22 cellular contexts compared by ENCODE assay signal in genomic region chr17:28969706-28970393, GRCh38. TPM values are rescaled to one million over a fixed set of nuclear protein-coding genes. Genes with fewer than 3 reads are reported as not detected.
"Had no signal": no experiment of that assay in that cellular context is flagged by ENCODE, and none has a peak within 500 bp of the region (broad histone marks: within the 10 kb centered on the region; RNA-seq: fewer than 3 reads in every experiment).

No MANE protein-coding gene starts in this region.

- H3K27me3 ChIP-seq: vagina had no signal

- H3K4me3 ChIP-seq: coronary artery, left lung, skin epidermis, transverse colon, vagina had no signal

- H3K4me3 Mint-ChIP-seq: activated B cell treated with CpG ODN at 0.5 μM for 24 hours; activated CD4-positive, alpha-beta memory T cell treated with anti-CD3 and anti-CD28 coated beads for 36 hours; activated naive CD8-positive, alpha-beta T cell treated with anti-CD3 and anti-CD28 coated beads, Interleukin-2, amount 10 ng/mL, durations not matched to agents 7 days and 5 days; central memory CD8-positive, alpha-beta T cell; nephron progenitor cell; stimulated activated naive CD8-positive, alpha-beta T cell treated with anti-CD3 and anti-CD28 coated beads, Interleukin-15, Interleukin-2, amounts not matched to agents 100 ng/mL and 50 ng/mL, for 24 hours; T-helper 2 cell treated with Interferon-gamma antibody and Interleukin-4, amounts not matched to agents 5 μg/mL and 100 μg/mL, for 36 hours had no signal

- H3K27ac ChIP-seq: coronary artery, left lung, skin epidermis, transverse colon, vagina had no signal

- H3K9me3 ChIP-seq: left lung, transverse colon, vagina had no signal

- FAIRE-seq: frontal cortex, kidney had no signal

- H3K4me1 ChIP-seq: transverse colon had no signal

- H3K9me3 Mint-ChIP-seq: activated B cell treated with CpG ODN at 0.5 μM for 24 hours; activated CD4-positive, alpha-beta memory T cell treated with anti-CD3 and anti-CD28 coated beads for 36 hours; activated naive CD8-positive, alpha-beta T cell treated with anti-CD3 and anti-CD28 coated beads, Interleukin-2, amount 10 ng/mL, durations not matched to agents 7 days and 5 days; central memory CD8-positive, alpha-beta T cell; nephron progenitor cell; stimulated activated naive CD8-positive, alpha-beta T cell treated with anti-CD3 and anti-CD28 coated beads, Interleukin-15, Interleukin-2, amounts not matched to agents 100 ng/mL and 50 ng/mL, for 24 hours; T-helper 2 cell treated with Interferon-gamma antibody and Interleukin-4, amounts not matched to agents 5 μg/mL and 100 μg/mL, for 36 hours had no signal

- ATAC-seq: left lung had no signal

- DNase-seq: activated B cell treated with CpG ODN at 0.5 μM for 24 hours; activated CD4-positive, alpha-beta memory T cell treated with anti-CD3 and anti-CD28 coated beads for 36 hours; activated CD4-positive, alpha-beta T cell treated with anti-CD3 and anti-CD28 coated beads for 4 hours; activated naive CD4-positive, alpha-beta T cell; activated naive CD8-positive, alpha-beta T cell treated with anti-CD3 and anti-CD28 coated beads, Interleukin-2, amount 10 ng/mL, durations not matched to agents 7 days and 5 days; activated T-cell treated with anti-CD3 and anti-CD28 coated beads for 4 hours; head of caudate nucleus; kidney; left lung; midbrain; nephron progenitor cell; occipital lobe; transverse colon had no signal

- H3K27ac Mint-ChIP-seq: activated B cell treated with CpG ODN at 0.5 μM for 24 hours; activated CD4-positive, alpha-beta memory T cell treated with anti-CD3 and anti-CD28 coated beads for 36 hours; activated naive CD8-positive, alpha-beta T cell treated with anti-CD3 and anti-CD28 coated beads, Interleukin-2, amount 10 ng/mL, durations not matched to agents 7 days and 5 days; nephron progenitor cell; progenitor cell of endocrine pancreas; stimulated activated naive CD8-positive, alpha-beta T cell treated with anti-CD3 and anti-CD28 coated beads, Interleukin-15, Interleukin-2, amounts not matched to agents 100 ng/mL and 50 ng/mL, for 24 hours; T-helper 2 cell treated with Interferon-gamma antibody and Interleukin-4, amounts not matched to agents 5 μg/mL and 100 μg/mL, for 36 hours had no signal

- H3K36me3 ChIP-seq: left lung, transverse colon, vagina had no signal

- H3K27me3 Mint-ChIP-seq: activated CD4-positive, alpha-beta memory T cell treated with anti-CD3 and anti-CD28 coated beads for 36 hours; activated naive CD8-positive, alpha-beta T cell treated with anti-CD3 and anti-CD28 coated beads, Interleukin-2, amount 10 ng/mL, durations not matched to agents 7 days and 5 days; central memory CD8-positive, alpha-beta T cell; stimulated activated naive CD8-positive, alpha-beta T cell treated with anti-CD3 and anti-CD28 coated beads, Interleukin-15, Interleukin-2, amounts not matched to agents 100 ng/mL and 50 ng/mL, for 24 hours had no signal

- H3K36me3 Mint-ChIP-seq: activated CD4-positive, alpha-beta memory T cell treated with anti-CD3 and anti-CD28 coated beads for 36 hours; activated naive CD8-positive, alpha-beta T cell treated with anti-CD3 and anti-CD28 coated beads, Interleukin-2, amount 10 ng/mL, durations not matched to agents 7 days and 5 days had no signal

RNA-seq across cellular contexts. Expression of gene SEZ6, which starts 36.0 kb away (rescaled TPM):
- total RNA-seq: activated B cell treated with CpG ODN at 0.5 μM for 24 hours; activated CD4-positive, alpha-beta memory T cell treated with anti-CD3 and anti-CD28 coated beads for 36 hours; activated naive CD8-positive, alpha-beta T cell treated with anti-CD3 and anti-CD28 coated beads, Interleukin-2, amount 10 ng/mL, durations not matched to agents 7 days and 5 days; epithelial cell of proximal tubule; kidney; vagina had no signal
